10 cellular contexts compared by ENCODE assay signal in the genomic region with DNA sequence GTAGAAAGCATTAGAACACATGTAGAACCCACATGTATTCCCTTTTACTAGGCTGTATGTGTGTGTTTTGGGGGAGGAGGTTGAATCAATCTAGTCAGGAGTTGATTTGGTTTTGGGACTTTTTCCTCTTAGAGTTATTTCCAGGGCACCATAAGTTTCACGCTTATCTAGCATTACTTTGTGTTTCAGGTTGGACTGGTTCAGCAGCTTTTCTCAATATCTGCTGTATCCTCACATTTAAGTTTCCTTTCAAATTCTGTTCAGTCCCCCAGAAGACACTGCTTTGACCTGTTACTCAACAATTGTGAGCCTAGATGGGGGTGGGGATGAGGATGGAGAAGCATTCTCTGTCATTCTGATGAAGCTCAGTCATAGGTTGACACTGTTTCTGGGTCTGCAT. TPM values are rescaled to one million over a fixed set of nuclear protein-coding genes. Genes with fewer than 3 reads are reported as not detected.
"Had no signal": no experiment of that assay in that cellular context is flagged by ENCODE, and none has a peak within 500 bp of the region (broad histone marks: within the 10 kb centered on the region; RNA-seq: fewer than 3 reads in every experiment).

No MANE protein-coding gene starts in this region.

RNA-seq across cellular contexts. Expression of a gene that starts 7.5 kb away (rescaled TPM):
- total RNA-seq: activated CD4-positive, alpha-beta T cell treated with anti-CD3 and anti-CD28 coated beads, Interleukin-2, amount 10 ng/mL, durations not matched to agents 24 days and 14 days; activated CD8-positive, alpha-beta memory T cell treated with anti-CD3 and anti-CD28 coated beads for 36 hours; activated CD8-positive, alpha-beta T cell treated with anti-CD3 and anti-CD28 coated beads for 36 hours; activated naive CD8-positive, alpha-beta T cell treated with anti-CD3 and anti-CD28 coated beads for 36 hours; activated T-cell treated with anti-CD3 and anti-CD28 coated beads, Interleukin-2, amount 50 U/mL, for 72 hours; activated T-helper 17 cell treated with anti-CD3 and anti-CD28 coated beads, Interleukin-2, amount 50 U/mL, for 72 hours; aorta; cardiac septum; Peyer's patch; SJSA1 had no signal
